Comparison of ENCODE assay signal across 8 cellular contexts in genomic region chr6:166540631-166541331, GRCh38.
DNase-seq lines count a peak whose midpoint lies in the region; ATAC-seq lines count a peak whose summit lies in the region.

No MANE protein-coding gene starts in this region.

- H3K4me3 Mint-ChIP-seq in memory B cell: peak overlapping the region; percentile 84
- peak overlapping the region; percentile 69 to 73 for H3K4me3 Mint-ChIP-seq in stimulated activated naive B cell treated with anti-CD40 and anti-IgM and Interleukin-4, amounts not matched to agents 10 μg/mL and 1 μg/mL and 100 μg/mL, for 72 hours

- peaks cover 13% of the 10 kb centered on the region for H3K4me1 Mint-ChIP-seq in memory B cell
- H3K4me1 Mint-ChIP-seq in stimulated activated naive B cell treated with anti-CD40 and anti-IgM and Interleukin-4, amounts not matched to agents 10 μg/mL and 1 μg/mL and 100 μg/mL, for 72 hours: peaks cover 15 to 24% of the 10 kb centered on the region in 2 donors

- H3K27me3 Mint-ChIP-seq in memory B cell: no peaks in the 10 kb centered on the region
- no peaks in the 10 kb centered on the region for H3K27me3 Mint-ChIP-seq in stimulated activated naive B cell treated with anti-CD40 and anti-IgM and Interleukin-4, amounts not matched to agents 10 μg/mL and 1 μg/mL and 100 μg/mL, for 72 hours

- H3K9me3 Mint-ChIP-seq in memory B cell: no peaks in the 10 kb centered on the region
- no peaks in the 10 kb centered on the region for H3K9me3 Mint-ChIP-seq in stimulated activated naive B cell treated with anti-CD40 and anti-IgM and Interleukin-4, amounts not matched to agents 10 μg/mL and 1 μg/mL and 100 μg/mL, for 72 hours

- peak; percentile 81 for ATAC-seq in GM21737 (IDR thresholded peaks at IDR 0.05; ENCODE audit: unreplicated experiment)
- ATAC-seq in memory B cell (ENCODE audit: low read depth): peak; percentile 90
- ATAC-seq in stimulated activated naive B cell treated with anti-CD40 and anti-IgM and Interleukin-4, amounts not matched to agents 10 μg/mL and 1 μg/mL and 100 μg/mL, for 72 hours (replicated peaks): peak; percentile 90 to 91

- peak; percentile 10 for DNase-seq in EH (ENCODE audit: low read depth)
- DNase-seq in MV-4-11 (lab: John Stamatoyannopoulos, UW): peak; percentile 88
- peak; percentile 43 for DNase-seq in activated T-helper 1 cell treated with Interleukin-2 at 50 U/mL for 16 hours (ENCODE audit: low read depth)
- DNase-seq in memory B cell (ENCODE audit: low spot score in 2 of 2): peak in 1 of 2 donors; percentile 41
- DNase-seq in stimulated activated naive B cell treated with anti-CD40 and anti-IgM and Interleukin-4, amounts not matched to agents 10 μg/mL and 1 μg/mL and 100 μg/mL, for 72 hours: peak; percentile 53
- no peak for DNase-seq in NCI-H1417 treated with DMSO at 0.1 percent for 48 hours (lab: John Stamatoyannopoulos, UW)
- no peak for DNase-seq in SHP77 (lab: John Stamatoyannopoulos, UW)

- peak overlapping the region; percentile 95 for H3K27ac Mint-ChIP-seq in memory B cell
- H3K27ac Mint-ChIP-seq in stimulated activated naive B cell treated with anti-CD40 and anti-IgM and Interleukin-4, amounts not matched to agents 10 μg/mL and 1 μg/mL and 100 μg/mL, for 72 hours: peak overlapping the region; percentile 84

- peaks cover 3% of the 10 kb centered on the region for H3K36me3 Mint-ChIP-seq in memory B cell
- H3K36me3 Mint-ChIP-seq in stimulated activated naive B cell treated with anti-CD40 and anti-IgM and Interleukin-4, amounts not matched to agents 10 μg/mL and 1 μg/mL and 100 μg/mL, for 72 hours: peaks cover 2 to 12% of the 10 kb centered on the region in 2 donors

Comparison
In these comparisons a context has a peak if more than half of its experiments do, and no peak if none do; other contexts are left out.
1. DNase-seq: peak in EH (single experiment), MV-4-11 (single experiment), activated T-helper 1 cell treated with Interleukin-2 at 50 U/mL for 16 hours (single experiment) and stimulated activated naive B cell treated with anti-CD40 and anti-IgM and Interleukin-4, amounts not matched to agents 10 μg/mL and 1 μg/mL and 100 μg/mL, for 72 hours (single experiment); none in NCI-H1417 treated with DMSO at 0.1 percent for 48 hours (single experiment) and SHP77 (0 of 2).
2. Peak in every context shown above with its lines, with median percentiles within 50 percentile points of each other: ATAC-seq.